In genomic region chr12:75724913-75725312, GRCh38 we compare ENCODE assay signal across 9 cellular contexts.
DNase-seq lines count a peak whose midpoint lies in the region; ATAC-seq and TF ChIP-seq lines count a peak whose summit lies in the region.
"Had no signal": no experiment of that assay in that cellular context is flagged by ENCODE, and none has a peak within 500 bp of the region (broad histone marks: within the 10 kb centered on the region; RNA-seq: fewer than 3 reads in every experiment).

No MANE protein-coding gene starts in this region.

- CTCF ChIA-PET in CD8-positive, alpha-beta T cell (lab: Charles Lee) = interaction anchor here (1.1 kb wide), 1 partner anchor 9 kb away, joined by 3 read pairs; no protein-coding TSS in a partner anchor

- H3K4me1 Mint-ChIP-seq in mesothelial cell of epicardium = peaks cover 46% of the 10 kb centered on the region
- peaks cover 12% of the 10 kb centered on the region for H3K4me1 Mint-ChIP-seq in CD8-positive, alpha-beta T cell (ENCODE audit: low read depth)

- no peak overlapping the region for H3K4me3 Mint-ChIP-seq in mesothelial cell of epicardium
- no peak overlapping the region for H3K4me3 Mint-ChIP-seq in CD8-positive, alpha-beta T cell
- H3K4me3 Mint-ChIP-seq: T-helper 1 cell treated with Interleukin-12 subunit alpha and Interleukin-12 subunit beta and Interleukin-4 antibody, amounts not matched to agents 30 μg/mL and 1 μg/mL, for 36 hours had no signal

- POLR2A ChIA-PET in CD8-positive, alpha-beta T cell (lab: Charles Lee) = no interaction called here

- H3K27ac Mint-ChIP-seq in mesothelial cell of epicardium = peak overlapping the region; percentile 88
- no peak overlapping the region for H3K27ac Mint-ChIP-seq in CD8-positive, alpha-beta T cell
- H3K27ac Mint-ChIP-seq: T-helper 1 cell treated with Interleukin-12 subunit alpha and Interleukin-12 subunit beta and Interleukin-4 antibody, amounts not matched to agents 30 μg/mL and 1 μg/mL, for 36 hours had no signal

- peaks cover 5% of the 10 kb centered on the region for H3K9me3 Mint-ChIP-seq in mesothelial cell of epicardium
- H3K9me3 Mint-ChIP-seq in CD8-positive, alpha-beta T cell = no peaks in the 10 kb centered on the region

- H3K27me3 Mint-ChIP-seq in mesothelial cell of epicardium (ENCODE audit: low read depth) = no peaks in the 10 kb centered on the region
- peaks cover 3% of the 10 kb centered on the region for H3K27me3 Mint-ChIP-seq in CD8-positive, alpha-beta T cell (ENCODE audit: low read depth)

- H3K9me3 ChIP-seq in CD8-positive, alpha-beta T cell (ENCODE audit: low read length) = no peaks in the 10 kb centered on the region

- ATAC-seq in GM21423 (IDR thresholded peaks at IDR 0.05; ENCODE audit: unreplicated experiment) = no peak
- no peak for ATAC-seq in CD8-positive, alpha-beta T cell

- no peak overlapping the region for H3K4me3 ChIP-seq in CD8-positive, alpha-beta T cell (ENCODE audit: low read depth, low read length)

- H3K27ac ChIP-seq in CD8-positive, alpha-beta T cell (ENCODE audit: low read depth, low read length) = no peak overlapping the region

- DNase-seq in COLO829 (ENCODE audit: low spot score) = peak; percentile 49
- DNase-seq in NCI-H2171 (lab: John Stamatoyannopoulos, UW) = peak; percentile 89
- DNase-seq in cerebellum (ENCODE audit: low spot score) = peak; percentile 69
- DNase-seq in mesothelial cell of epicardium (ENCODE audit: low spot score in 2 of 2, unreplicated experiment in 2 of 2) = no peak
- DNase-seq in stimulated activated CD4-positive, alpha-beta T cell treated with anti-CD3 and anti-CD28 coated beads, Interleukin-2, amount 100 ng/mL, for 48 hours = no peak
- DNase-seq in activated CD8-positive, alpha-beta memory T cell treated with anti-CD3 and anti-CD28 coated beads, Interleukin-2, amount 50 U/mL, for 48 hours = no peak
- no peak for DNase-seq in CD8-positive, alpha-beta T cell

- H3K36me3 Mint-ChIP-seq in mesothelial cell of epicardium = no peaks in the 10 kb centered on the region
- no peaks in the 10 kb centered on the region for H3K36me3 Mint-ChIP-seq in CD8-positive, alpha-beta T cell

- intact Hi-C loops in CD8-positive, alpha-beta T cell (cut with DNase I, micrococcal nuclease) = loop anchor here (5.0 to 10.0 kb wide), 2 partner anchors 310 to 312 kb away; partner anchors contain the start of gene PHLDA1 (in 1 of the 2)

- TF ChIP-seq CTCF in mesothelial cell of epicardium (IDR thresholded peaks at IDR 0.05; ENCODE audit: unreplicated experiment) = no peak
- TF ChIP-seq CTCF in CD8-positive, alpha-beta T cell (IDR thresholded peaks at IDR 0.05) = no peak

- H3K27me3 ChIP-seq in CD8-positive, alpha-beta T cell (ENCODE audit: insufficient read depth, low read length) = no peaks in the 10 kb centered on the region

- H3K4me1 ChIP-seq in CD8-positive, alpha-beta T cell (ENCODE audit: insufficient read depth, low read length) = peaks cover 18% of the 10 kb centered on the region

- no peaks in the 10 kb centered on the region for H3K36me3 ChIP-seq in CD8-positive, alpha-beta T cell (ENCODE audit: insufficient read depth, low read length)

Comparison
In these comparisons a context has a peak if more than half of its experiments do, and no peak if none do; other contexts are left out.
1. DNase-seq: peak in COLO829 (single experiment), NCI-H2171 (single experiment) and cerebellum (single experiment); none in mesothelial cell of epicardium (0 of 2), stimulated activated CD4-positive, alpha-beta T cell treated with anti-CD3 and anti-CD28 coated beads, Interleukin-2, amount 100 ng/mL, for 48 hours (0 of 2), activated CD8-positive, alpha-beta memory T cell treated with anti-CD3 and anti-CD28 coated beads, Interleukin-2, amount 50 U/mL, for 48 hours (single experiment) and CD8-positive, alpha-beta T cell (0 of 7).